Comparison of ENCODE assay signal across 17 cellular contexts in genomic region chr1:203671047-203671446, GRCh38. TPM values are rescaled to one million over a fixed set of nuclear protein-coding genes. Genes with fewer than 3 reads are reported as not detected.
DNase-seq lines count a peak whose midpoint lies in the region; ATAC-seq and TF ChIP-seq lines count a peak whose summit lies in the region.
"Had no signal": no experiment of that assay in that cellular context is flagged by ENCODE, and none has a peak within 500 bp of the region (broad histone marks: within the 10 kb centered on the region; RNA-seq: fewer than 3 reads in every experiment).

No MANE protein-coding gene starts in this region.

- H2BK20ac ChIP-seq in IMR-90 (ENCODE audit: low read depth, low read length) = no peak overlapping the region

- H3K23ac ChIP-seq in IMR-90 (ENCODE audit: low read depth, low read length) = no peak overlapping the region

- dilution Hi-C loops in IMR-90 (cut with HindIII; ENCODE audit: low sequenced_read_pairs, unreplicated experiment) = no loop called here

- H3K9ac ChIP-seq in IMR-90 (ENCODE audit: low read depth, low read length) = no peak overlapping the region

- H3K36me3 Mint-ChIP-seq in CD4-positive, alpha-beta T cell (ENCODE audit: low read depth) = peaks cover 20% of the 10 kb centered on the region
- H3K36me3 Mint-ChIP-seq in endothelial cell (ENCODE audit: low read depth, unreplicated experiment) = peaks cover 22% of the 10 kb centered on the region

- no peak overlapping the region for H3K56ac ChIP-seq in IMR-90 (ENCODE audit: extremely low read depth, insufficient read depth, low read length)

- no peak for DNase-seq in CD4-positive, alpha-beta T cell
- peak; percentile 60 for DNase-seq in IMR-90
- no peak for DNase-seq in endothelial cell (ENCODE audit: low spot score)
- DNase-seq in osteoblast (ENCODE audit: insufficient read length, low spot score, missing footprints) = no peak
- DNase-seq in NCI-H1048 (lab: John Stamatoyannopoulos, UW) = no peak
- DNase-seq in activated naive CD4-positive, alpha-beta T cell (lab: John Stamatoyannopoulos, UW) = no peak
- DNase-seq in NCI-H187 (lab: John Stamatoyannopoulos, UW) = no peak
- DNase-seq: activated CD4-positive, alpha-beta T cell treated with anti-CD3 and anti-CD28 coated beads for 36 hours; BE2C; mesendoderm; NCI-H1417 treated with DMSO at 0.1 percent for 48 hours; NCI-H446 treated with DMSO at 0.1 percent for 48 hours; OCI-M1; psoas muscle; stimulated activated CD4-positive, alpha-beta T cell treated with anti-CD3 and anti-CD28 coated beads, Interleukin-2, amount 100 ng/mL, for 24 hours had no signal

- H3K27me3 Mint-ChIP-seq in CD4-positive, alpha-beta T cell = no peaks in the 10 kb centered on the region
- peaks cover 8% of the 10 kb centered on the region for H3K27me3 Mint-ChIP-seq in endothelial cell (ENCODE audit: unreplicated experiment)
- H3K27me3 Mint-ChIP-seq: activated CD4-positive, alpha-beta T cell treated with anti-CD3 and anti-CD28 coated beads for 36 hours had no signal

- no peak overlapping the region for H3K4me2 ChIP-seq in IMR-90 (ENCODE audit: low read depth, low read length)
- no peak overlapping the region for H3K4me2 ChIP-seq in osteoblast (ENCODE audit: insufficient read depth, low read length)

- H3K27me3 ChIP-seq in CD4-positive, alpha-beta T cell (ENCODE audit: control insufficient read depth, insufficient read depth, low read length) = no peaks in the 10 kb centered on the region
- H3K27me3 ChIP-seq in IMR-90 (ENCODE audit: control insufficient read depth, insufficient read depth, low read length) (no peaks in the 10 kb centered on the region), osteoblast (ENCODE audit: insufficient read depth, low read length) (no peaks in the 10 kb centered on the region)
- H3K27me3 ChIP-seq: BE2C had no signal

- CTCF ChIA-PET in CD4-positive, alpha-beta T cell (lab: Charles Lee) = interaction anchor here (1.8 to 5.7 kb wide), 2 partner anchors 10 to 44 kb away, joined by 7 to 69 read pairs; partner anchors contain the start of gene ATP2B4
- CTCF ChIA-PET in IMR-90 (lab: Yijun Ruan, JAX) = interaction anchor here (1.5 kb wide), 1 partner anchor 62 kb away, joined by 3 read pairs; no protein-coding TSS in a partner anchor

- H3K27ac Mint-ChIP-seq in CD4-positive, alpha-beta T cell = peak overlapping the region; percentile 93
- H3K27ac Mint-ChIP-seq in endothelial cell (ENCODE audit: unreplicated experiment) = peak overlapping the region; percentile 99

- H3K79me1 ChIP-seq in IMR-90 (ENCODE audit: low read depth in 1 of 2, low read length in 2 of 2) = peaks cover 23 to 91% of the 10 kb centered on the region in 2 experiments; a peak in 3 of 4 replicates

- H3K9me1 ChIP-seq in IMR-90 (ENCODE audit: insufficient read depth, low read length) = peaks cover 66% of the 10 kb centered on the region

- peak overlapping the region; percentile 31; the same call in 1 of the 2 replicates for H3K4ac ChIP-seq in IMR-90 (ENCODE audit: low read depth, low read length)

- H4K20me1 ChIP-seq in IMR-90 (ENCODE audit: insufficient read depth, low read length) = peaks cover 99% of the 10 kb centered on the region
- peaks cover 69% of the 10 kb centered on the region for H4K20me1 ChIP-seq in osteoblast (ENCODE audit: insufficient read depth, low read length)

- WGBS in IMR-90 (ENCODE audit: extremely low coverage in 2 of 2, insufficient read length in 1 of 2), 2 experiments = no CpG with 5 or more reads among the region's 4 CpGs

- H3K4me1 ChIP-seq in IMR-90 (ENCODE audit: control insufficient read depth, insufficient read depth, low read length) (peaks cover 50% of the 10 kb centered on the region), osteoblast (ENCODE audit: insufficient read depth, low read length) (peaks cover 67% of the 10 kb centered on the region)

- no peak overlapping the region for H4K5ac ChIP-seq in IMR-90 (ENCODE audit: low read depth, low read length)

- no TSS peak for BruUV-seq in IMR-90 (replicated peaks; lab: Mats Ljungman, UMichigan)

- intact Hi-C loops in CD4-positive, alpha-beta T cell (cut with DNase I, micrococcal nuclease) = loop anchor here (5.0 to 10.0 kb wide), 3 partner anchors 44 to 346 kb away; partner anchors contain the start of genes ATP2B4 (in 1 of the 2) and LAX1 (in 1 of the 2)
- intact Hi-C loops in IMR-90 (cut with micrococcal nuclease) = no loop called here

- no peak overlapping the region for H3K27ac ChIP-seq in CD4-positive, alpha-beta T cell (ENCODE audit: low read depth, low read length)
- H3K27ac ChIP-seq in IMR-90 (ENCODE audit: insufficient read depth, low read length) = no peak overlapping the region
- peak overlapping the region; percentile 97 for H3K27ac ChIP-seq in osteoblast (ENCODE audit: low read depth, low read length)

- H2AFZ ChIP-seq in IMR-90 (replicated peaks; ENCODE audit: low read length, poor library complexity) = no peak overlapping the region
- H2AFZ ChIP-seq in osteoblast (ENCODE audit: low read length) = no peak overlapping the region

- no peak overlapping the region for H3K4me3 Mint-ChIP-seq in CD4-positive, alpha-beta T cell
- H3K4me3 Mint-ChIP-seq in endothelial cell (ENCODE audit: unreplicated experiment) = peak overlapping the region; percentile 63
- H3K4me3 Mint-ChIP-seq: activated CD4-positive, alpha-beta T cell treated with anti-CD3 and anti-CD28 coated beads for 36 hours had no signal

- no peaks in the 10 kb centered on the region for H3K9me3 ChIP-seq in CD4-positive, alpha-beta T cell (ENCODE audit: control insufficient read depth, low read length)
- H3K9me3 ChIP-seq in IMR-90 (ENCODE audit: control insufficient read depth, insufficient read depth, low read length) = no peaks in the 10 kb centered on the region
- no peaks in the 10 kb centered on the region for H3K9me3 ChIP-seq in osteoblast (ENCODE audit: low read depth, low read length)
- H3K9me3 ChIP-seq: BE2C, psoas muscle had no signal

- no peak overlapping the region for H3K14ac ChIP-seq in IMR-90 (replicated peaks; ENCODE audit: low read depth, low read length)

- no peak overlapping the region for H4K8ac ChIP-seq in IMR-90 (ENCODE audit: low read depth in 2 of 2, low read length in 2 of 2)

- H3K4me1 Mint-ChIP-seq in CD4-positive, alpha-beta T cell (ENCODE audit: low read depth) = peaks cover 89% of the 10 kb centered on the region
- peaks cover 80% of the 10 kb centered on the region for H3K4me1 Mint-ChIP-seq in endothelial cell (ENCODE audit: unreplicated experiment)

- no peak overlapping the region for H3K18ac ChIP-seq in IMR-90 (ENCODE audit: low read depth, low read length)

- H2BK5ac ChIP-seq in IMR-90 (ENCODE audit: low read depth, low read length, poor library complexity, severe bottlenecking) = no peak overlapping the region

- peaks cover 93% of the 10 kb centered on the region for H3K79me2 ChIP-seq in osteoblast (ENCODE audit: insufficient read depth, low read length)

- no peak for TF ChIP-seq RAD21 in IMR-90 (IDR thresholded peaks at IDR 0.05; ENCODE audit: low read length)

- POLR2A ChIA-PET in CD4-positive, alpha-beta T cell (lab: Charles Lee) = interaction anchor here (0.7 to 7.0 kb wide), 6 partner anchors 7 to 159 kb away, joined by 3 to 114 read pairs (median 4); partner anchors contain the start of gene ATP2B4
- POLR2A ChIA-PET in IMR-90 (lab: Charles Lee; ENCODE audit: unreplicated experiment) = no interaction called here

- H3K9me3 Mint-ChIP-seq in CD4-positive, alpha-beta T cell = no peaks in the 10 kb centered on the region
- no peaks in the 10 kb centered on the region for H3K9me3 Mint-ChIP-seq in endothelial cell (ENCODE audit: unreplicated experiment)

- in situ Hi-C loops in IMR-90 (cut with MboI; ENCODE audit: low sequenced_read_pairs) = no loop called here

- no peak overlapping the region for H4K91ac ChIP-seq in IMR-90 (ENCODE audit: insufficient read depth, low read depth, low read length)

- H3K4me3 ChIP-seq in IMR-90 (ENCODE audit: insufficient read depth, low read depth, low read length) (no peak overlapping the region), osteoblast (ENCODE audit: insufficient read depth, low read length) (no peak overlapping the region)
- H3K4me3 ChIP-seq: K562, psoas muscle had no signal

- no peak for TF ChIP-seq POLR2A in IMR-90 (IDR thresholded peaks at IDR 0.05; ENCODE audit: low read depth, low read length)

- H2AK9ac ChIP-seq in IMR-90 (replicated peaks; ENCODE audit: low read depth, low read length, poor library complexity) = no peak overlapping the region

- no peak overlapping the region for H2AK5ac ChIP-seq in IMR-90 (ENCODE audit: low read depth, low read length)

- no peak overlapping the region for H2BK120ac ChIP-seq in IMR-90 (ENCODE audit: low read depth, low read length)

- H3K36me3 ChIP-seq in IMR-90 (ENCODE audit: control insufficient read depth, insufficient read depth, low read length) (peaks cover 2% of the 10 kb centered on the region; the same call in 1 of the 2 replicates), osteoblast (ENCODE audit: insufficient read depth, low read length) (peaks cover 11% of the 10 kb centered on the region)
- H3K36me3 ChIP-seq: BE2C had no signal

- TF ChIP-seq CTCF in CD4-positive, alpha-beta T cell (IDR thresholded peaks at IDR 0.05) = no peak
- TF ChIP-seq CTCF in IMR-90 (conservative IDR thresholded peaks at IDR 0.05; ENCODE audit: low read depth, low read length) = no peak
- no peak for TF ChIP-seq CTCF in endothelial cell (IDR thresholded peaks at IDR 0.05; ENCODE audit: unreplicated experiment)
- no peak for TF ChIP-seq CTCF in osteoblast (IDR thresholded peaks at IDR 0.05; ENCODE audit: extremely low read depth, low read depth, low read length)

- H2BK15ac ChIP-seq in IMR-90 (ENCODE audit: low read depth, low read length) = no peak overlapping the region

- no peak for ATAC-seq in CD4-positive, alpha-beta T cell (ENCODE audit: poor library complexity)
- ATAC-seq in IMR-90 (ENCODE audit: low read depth) (no peak), HG03045 (IDR thresholded peaks at IDR 0.05; ENCODE audit: unreplicated experiment) (no peak)
- ATAC-seq: activated CD4-positive, alpha-beta T cell treated with anti-CD3 and anti-CD28 coated beads for 36 hours; K562; psoas muscle had no signal

TF ChIP-seq in IMR-90, 13 proteins besides CTCF, POLR2A, EP300 and RAD21:
- TF ChIP-seq BHLHE40 (IDR thresholded peaks at IDR 0.05; ENCODE audit: low read depth, low read length) (peak; percentile 65), MXI1 (IDR thresholded peaks at IDR 0.05; ENCODE audit: borderline replicate concordance, low read depth, low read length) (no peak), MAZ (IDR thresholded peaks at IDR 0.05; ENCODE audit: borderline replicate concordance, low read depth, low read length) (no peak), RCOR1 (IDR thresholded peaks at IDR 0.05; ENCODE audit: insufficient replicate concordance, low read length) (no peak)

RNA-seq across cellular contexts. Expression of gene ATP2B4, which starts 44.4 kb away (rescaled TPM):
- 10 to 100 TPM; 23.6 to 23.7 TPM for total RNA-seq in CD4-positive, alpha-beta T cell
- total RNA-seq in IMR-90 (2012; rRNA removed) (290 and 311 TPM in 2 replicates), endothelial cell (ENCODE audit: unreplicated experiment) (137 TPM), osteoblast (112 and 124 TPM in 2 replicates)
- 172 TPM in 2 replicates for polyA plus RNA-seq in IMR-90 (2012; rRNA removed)
- 65.5 and 87.1 TPM in 2 replicates for polyA plus RNA-seq in IMR-90 (2012; cell fraction: cytosol; rRNA removed)
- polyA plus RNA-seq in IMR-90 (2012; cell fraction: nucleus; rRNA removed; ENCODE audit: low replicate concordance) = 90.6 and 259 TPM in 2 replicates
